Comparison of ENCODE assay signal across 11 cellular contexts in the genomic region with DNA sequence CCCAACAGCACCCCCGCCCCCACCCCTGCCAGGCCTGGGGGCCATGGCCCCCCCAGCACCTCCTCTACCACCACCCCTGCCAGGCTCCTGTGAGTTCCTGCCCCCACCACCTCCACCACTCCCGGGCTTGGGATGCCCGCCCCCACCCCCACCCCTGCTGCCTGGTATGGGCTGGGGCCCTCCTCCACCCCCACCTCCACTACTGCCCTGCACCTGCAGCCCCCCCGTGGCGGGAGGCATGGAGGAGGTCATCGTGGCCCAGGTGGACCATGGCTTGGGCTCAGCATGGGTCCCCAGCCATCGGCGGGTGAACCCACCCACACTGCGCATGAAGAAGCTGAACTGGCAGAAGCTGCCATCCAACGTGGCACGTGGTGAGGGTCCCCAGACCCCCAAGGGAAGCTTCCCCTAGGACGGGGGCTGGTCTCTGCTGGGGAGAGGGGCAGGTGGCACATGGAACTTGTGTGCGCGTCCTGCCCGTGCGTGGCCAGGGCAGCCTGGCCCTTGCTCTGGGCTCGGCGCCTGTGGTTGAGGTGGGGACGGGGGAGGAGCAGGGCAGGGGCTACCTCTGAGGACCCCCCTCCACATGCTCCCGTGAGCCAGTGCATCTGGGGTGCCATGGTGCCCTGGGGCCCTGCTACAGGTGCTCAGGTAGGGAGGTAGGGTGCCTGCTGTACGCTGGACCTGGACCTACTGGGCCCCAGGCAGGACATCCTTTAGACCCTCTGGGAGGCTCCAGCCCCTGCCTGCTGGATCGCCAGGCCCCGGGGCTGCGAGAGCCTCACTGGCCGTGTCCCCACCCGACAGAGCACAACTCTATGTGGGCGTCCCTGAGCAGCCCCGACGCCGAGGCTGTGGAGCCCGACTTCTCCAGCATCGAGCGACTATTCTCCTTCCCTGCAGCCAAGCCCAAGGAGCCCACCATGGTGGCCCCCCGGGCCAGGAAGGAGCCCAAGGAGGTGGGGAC. TPM values are rescaled to one million over a fixed set of nuclear protein-coding genes. Genes with fewer than 3 reads are reported as not detected.
DNase-seq lines count a peak whose midpoint lies in the region; ATAC-seq and TF ChIP-seq lines count a peak whose summit lies in the region.
"Had no signal": no experiment of that assay in that cellular context is flagged by ENCODE, and none has a peak within 500 bp of the region (broad histone marks: within the 10 kb centered on the region; RNA-seq: fewer than 3 reads in every experiment).

No MANE protein-coding gene starts in this region.

- TF ChIP-seq CTCF in SK-N-SH (IDR thresholded peaks at IDR 0.05) (no peak), tibial artery (IDR thresholded peaks at IDR 0.05) (no peak)

- intact Hi-C loops in tibial artery (cut with DNase I; ENCODE audit: low total_unique reads) = loop anchor here (1.0 to 5.0 kb wide), 2 partner anchors 41 to 58 kb away; no protein-coding TSS in a partner anchor

- no peak overlapping the region; a peak in 1 of 4 replicates for H3K27ac ChIP-seq in SK-N-SH (ENCODE audit: low read depth in 2 of 2, low read length in 1 of 2)
- peak overlapping the region; percentile 54 to 55 for H3K27ac ChIP-seq in tibial artery
- H3K27ac ChIP-seq: psoas muscle, spleen had no signal

- H3K4me1 ChIP-seq in SK-N-SH (ENCODE audit: control insufficient read depth in 1 of 2, insufficient read depth in 2 of 2, low read depth in 1 of 2, low read length in 1 of 2) = no peaks in the 10 kb centered on the region; a peak in 1 of 4 replicates
- H3K4me1 ChIP-seq in tibial artery = peaks cover 0 to 8% (median 4%) of the 10 kb centered on the region in 4 donors
- H3K4me1 ChIP-seq: psoas muscle had no signal

- ATAC-seq in SK-N-SH treated with all-trans-retinoic acid at 6 μM for 48 hours (peak; percentile 15), esophagus mucosa (peak; percentile 5), HG03135 (IDR thresholded peaks at IDR 0.05; ENCODE audit: unreplicated experiment) (no peak)

- no peaks in the 10 kb centered on the region for H3K79me2 ChIP-seq in SK-N-SH (ENCODE audit: insufficient read depth)

- no peak for DNase-seq in SK-N-SH
- peak; percentile 45 for DNase-seq in NCI-H146 treated with DMSO at 0.1 percent for 48 hours (lab: John Stamatoyannopoulos, UW; ENCODE audit: unreplicated experiment)
- DNase-seq in tibial artery = no peak
- no peak for DNase-seq in stimulated activated CD4-positive, alpha-beta T cell treated with anti-CD3 and anti-CD28 coated beads, Interleukin-2, amount 100 ng/mL, for 24 hours
- no peak for DNase-seq in NCI-H345 treated with DMSO at 0.1 percent for 48 hours (lab: John Stamatoyannopoulos, UW; ENCODE audit: unreplicated experiment)
- DNase-seq: activated gamma-delta T cell had no signal

- no peaks in the 10 kb centered on the region for H3K9me2 ChIP-seq in SK-N-SH

- no peaks in the 10 kb centered on the region for H3F3A ChIP-seq in SK-N-SH (replicated peaks; ENCODE audit: insufficient read depth)

- TF ChIP-seq RAD21 in SK-N-SH (IDR thresholded peaks at IDR 0.05; ENCODE audit: low read length) = no peak

- WGBS in SK-N-SH (ENCODE audit: low lambda C conversion rate) = 29% methylated on average over 9 of the region's 34 CpGs

- no peak overlapping the region for H3K4me2 ChIP-seq in SK-N-SH

- H3K36me3 ChIP-seq in SK-N-SH (replicated peaks in 1 of 2; ENCODE audit: control insufficient read depth in 1 of 2, insufficient read depth in 2 of 2, low read length in 1 of 2) (peaks cover 0 to 36% of the 10 kb centered on the region in 2 experiments), tibial artery (peaks cover 56 to 80% (median 77%) of the 10 kb centered on the region in 3 donors)

- H3K9me3 ChIP-seq in SK-N-SH (no peaks in the 10 kb centered on the region), tibial artery (no peaks in the 10 kb centered on the region)
- H3K9me3 ChIP-seq: psoas muscle, spleen had no signal

- POLR2A ChIA-PET in SK-N-SH (lab: Yijun Ruan, JAX) = no interaction called here

- CTCF ChIA-PET in SK-N-SH (lab: Yijun Ruan, JAX) = interaction anchor here (0.9 to 3.3 kb wide), 14 partner anchors 10 to 68 kb away, joined by 3 to 33 read pairs (median 6); a partner anchor contains a TSS

- no peaks in the 10 kb centered on the region; the same call in 1 of the 2 replicates for H4K20me1 ChIP-seq in SK-N-SH (ENCODE audit: insufficient read depth)

- H2AFZ ChIP-seq in SK-N-SH (ENCODE audit: low read depth) = no peak overlapping the region

- TF ChIP-seq EP300 in SK-N-SH (IDR thresholded peaks at IDR 0.05; ENCODE audit: borderline replicate concordance in 1 of 2, low read depth in 1 of 2, low read length in 1 of 2) = no peak

- H3K4me3 ChIP-seq in SK-N-SH (ENCODE audit: low read depth in 2 of 2, low read length in 1 of 2) = no peak overlapping the region
- no peak overlapping the region for H3K4me3 ChIP-seq in tibial artery
- H3K4me3 ChIP-seq: psoas muscle, spleen had no signal

- H3K27me3 ChIP-seq in SK-N-SH (ENCODE audit: insufficient read depth) (no peaks in the 10 kb centered on the region), tibial artery (no peaks in the 10 kb centered on the region)
- H3K27me3 ChIP-seq: spleen had no signal

- no peak overlapping the region for H3K9ac ChIP-seq in SK-N-SH

TF ChIP-seq in SK-N-SH treated with all-trans-retinoic acid at 6 μM for 48 hours, 23 proteins besides CTCF, POLR2A, EP300 and RAD21:
- no peak for TF ChIP-seq ZNF70 (CRISPR knock-in tag; IDR thresholded peaks at IDR 0.05)
- no peak for TF ChIP-seq CSDC2 (CRISPR knock-in tag; IDR thresholded peaks at IDR 0.05)
- TF ChIP-seq, protein P1, sequence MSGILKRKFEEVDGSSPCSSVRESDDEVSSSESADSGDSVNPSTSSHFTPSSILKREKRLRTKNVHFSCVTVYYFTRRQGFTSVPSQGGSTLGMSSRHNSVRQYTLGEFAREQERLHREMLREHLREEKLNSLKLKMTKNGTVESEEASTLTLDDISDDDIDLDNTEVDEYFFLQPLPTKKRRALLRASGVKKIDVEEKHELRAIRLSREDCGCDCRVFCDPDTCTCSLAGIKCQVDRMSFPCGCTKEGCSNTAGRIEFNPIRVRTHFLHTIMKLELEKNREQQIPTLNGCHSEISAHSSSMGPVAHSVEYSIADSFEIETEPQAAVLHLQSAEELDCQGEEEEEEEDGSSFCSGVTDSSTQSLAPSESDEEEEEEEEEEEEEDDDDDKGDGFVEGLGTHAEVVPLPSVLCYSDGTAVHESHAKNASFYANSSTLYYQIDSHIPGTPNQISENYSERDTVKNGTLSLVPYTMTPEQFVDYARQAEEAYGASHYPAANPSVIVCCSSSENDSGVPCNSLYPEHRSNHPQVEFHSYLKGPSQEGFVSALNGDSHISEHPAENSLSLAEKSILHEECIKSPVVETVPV (CRISPR knock-in tag; IDR thresholded peaks at IDR 0.05) = no peak
- TF ChIP-seq ZFP3 (CRISPR knock-in tag; IDR thresholded peaks at IDR 0.05) = no peak
- no peak for TF ChIP-seq RARB (CRISPR knock-in tag; IDR thresholded peaks at IDR 0.05)

TF ChIP-seq in SK-N-SH, 30 proteins besides CTCF, POLR2A, EP300 and RAD21:
- TF ChIP-seq RFX5 (IDR thresholded peaks at IDR 0.05; ENCODE audit: low read length) (no peak), POLR2AphosphoS5 (IDR thresholded peaks at IDR 0.05; ENCODE audit: low read depth, low read length) (no peak)
- TF ChIP-seq, protein P2, sequence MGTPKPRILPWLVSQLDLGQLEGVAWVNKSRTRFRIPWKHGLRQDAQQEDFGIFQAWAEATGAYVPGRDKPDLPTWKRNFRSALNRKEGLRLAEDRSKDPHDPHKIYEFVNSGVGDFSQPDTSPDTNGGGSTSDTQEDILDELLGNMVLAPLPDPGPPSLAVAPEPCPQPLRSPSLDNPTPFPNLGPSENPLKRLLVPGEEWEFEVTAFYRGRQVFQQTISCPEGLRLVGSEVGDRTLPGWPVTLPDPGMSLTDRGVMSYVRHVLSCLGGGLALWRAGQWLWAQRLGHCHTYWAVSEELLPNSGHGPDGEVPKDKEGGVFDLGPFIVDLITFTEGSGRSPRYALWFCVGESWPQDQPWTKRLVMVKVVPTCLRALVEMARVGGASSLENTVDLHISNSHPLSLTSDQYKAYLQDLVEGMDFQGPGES (IDR thresholded peaks at IDR 0.05; ENCODE audit: low read depth, low read length) = no peak
TF ChIP-seq in SK-N-SH: peak in this region for 0.

RNA-seq across cellular contexts. Expression of a gene that starts 16.1 kb away (rescaled TPM):
- polyA plus RNA-seq in SK-N-SH (2012; rRNA removed) = 11.8 and 14.3 TPM in 2 replicates
- 11.0 and 11.2 TPM in 2 replicates for polyA plus RNA-seq in SK-N-SH (2012; cell fraction: cytosol; rRNA removed)
- 44.6 and 48.8 TPM in 2 replicates for polyA plus RNA-seq in SK-N-SH (2012; cell fraction: nucleus; rRNA removed)
- 5.7 TPM for total RNA-seq in esophagus mucosa

RNA-seq across cellular contexts. Expression of a gene that starts 18.5 kb away (rescaled TPM):
- 20.1 and 32.5 TPM in 2 replicates for polyA plus RNA-seq in SK-N-SH (2012; rRNA removed)
- polyA plus RNA-seq in SK-N-SH (2012; cell fraction: cytosol; rRNA removed) = 15.4 and 20.2 TPM in 2 replicates
- 97.9 and 115 TPM in 2 replicates for polyA plus RNA-seq in SK-N-SH (2012; cell fraction: nucleus; rRNA removed)
- 28.4 TPM for total RNA-seq in esophagus mucosa

RNA-seq across cellular contexts. Expression of a gene that starts 45.0 kb away (rescaled TPM):
- polyA plus RNA-seq in SK-N-SH (2012; rRNA removed) = 122 and 137 TPM in 2 replicates
- 57.2 and 97.8 TPM in 2 replicates for polyA plus RNA-seq in SK-N-SH (2012; cell fraction: cytosol; rRNA removed)
- 109 and 142 TPM in 2 replicates for polyA plus RNA-seq in SK-N-SH (2012; cell fraction: nucleus; rRNA removed)
- total RNA-seq in esophagus mucosa = 51.6 TPM

Comparison
In these comparisons a context has a peak if more than half of its experiments do, and no peak if none do; other contexts are left out.
1. H3K27ac ChIP-seq: peak in tibial artery (2 of 2); none in SK-N-SH (0 of 2).